In the genomic region with DNA sequence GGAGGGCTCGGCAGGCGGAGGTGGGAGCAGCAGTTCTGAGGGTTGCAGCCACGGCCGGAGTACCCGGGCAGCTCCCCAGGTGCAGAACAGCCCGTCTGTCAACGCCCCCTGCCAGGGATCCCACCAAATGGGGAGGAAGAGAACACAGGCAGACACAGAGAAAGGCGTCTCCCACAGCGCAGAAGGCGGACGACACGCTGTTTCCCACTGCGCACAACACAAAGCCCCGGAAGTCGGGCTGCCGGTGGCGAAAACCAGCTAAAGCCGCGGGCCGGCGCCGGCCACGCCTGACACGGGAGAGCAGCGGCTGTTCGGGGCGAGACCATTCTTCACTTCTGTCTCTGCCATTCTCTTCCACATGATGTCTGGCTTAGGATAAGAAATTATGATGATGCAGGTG, we compare ENCODE assay signal across 11 cellular contexts. TPM values are rescaled to one million over a fixed set of nuclear protein-coding genes. Genes with fewer than 3 reads are reported as not detected.
DNase-seq lines count a peak whose midpoint lies in the region; ATAC-seq, FAIRE-seq and TF ChIP-seq lines count a peak whose summit lies in the region.
"Had no signal": no experiment of that assay in that cellular context is flagged by ENCODE, and none has a peak within 500 bp of the region (broad histone marks: within the 10 kb centered on the region; RNA-seq: fewer than 3 reads in every experiment).

No MANE protein-coding gene starts in this region.

- no peaks in the 10 kb centered on the region for H3K9me3 Mint-ChIP-seq in CD4-positive, alpha-beta T cell
- H3K9me3 Mint-ChIP-seq in activated T-helper 17 cell treated with anti-CD3 and anti-CD28 coated beads, Interleukin-2, amount 50 U/mL, for 72 hours, result no peaks in the 10 kb centered on the region
- H3K9me3 Mint-ChIP-seq in naive thymus-derived CD8-positive, alpha-beta T cell, result no peaks in the 10 kb centered on the region

- H3K4me3 ChIP-seq in coronary artery, result no peak overlapping the region
- H3K4me3 ChIP-seq: right atrium auricular region had no signal

- peaks cover 50% of the 10 kb centered on the region for H3K36me3 Mint-ChIP-seq in CD4-positive, alpha-beta T cell (ENCODE audit: low read depth)
- peaks cover 66% of the 10 kb centered on the region for H3K36me3 Mint-ChIP-seq in activated T-helper 17 cell treated with anti-CD3 and anti-CD28 coated beads, Interleukin-2, amount 50 U/mL, for 72 hours (ENCODE audit: low read depth)
- H3K36me3 Mint-ChIP-seq in naive thymus-derived CD8-positive, alpha-beta T cell, result peaks cover 0 to 35% (median 6%) of the 10 kb centered on the region in 3 donors

- no peak for TF ChIP-seq POLR2A in GM12892 (IDR thresholded peaks at IDR 0.05; ENCODE audit: low read depth, low read length)

- FAIRE-seq in GM12892 (lab: Jason Lieb, UNC), result peak; percentile 60
- FAIRE-seq: RCC 7860 had no signal

- peak overlapping the region; percentile 74 for H3K27ac Mint-ChIP-seq in CD4-positive, alpha-beta T cell
- H3K27ac Mint-ChIP-seq in activated T-helper 17 cell treated with anti-CD3 and anti-CD28 coated beads, Interleukin-2, amount 50 U/mL, for 72 hours, result peak overlapping the region; percentile 83
- peak overlapping the region; percentile 3 to 86 (median 75) for H3K27ac Mint-ChIP-seq in naive thymus-derived CD8-positive, alpha-beta T cell

- no peak for ATAC-seq in CD4-positive, alpha-beta T cell (ENCODE audit: poor library complexity)
- ATAC-seq in activated T-helper 17 cell treated with anti-CD3 and anti-CD28 coated beads, Interleukin-2, amount 50 U/mL, for 72 hours (replicated peaks), result no peak
- no peak for ATAC-seq in naive thymus-derived CD8-positive, alpha-beta T cell

- no peaks in the 10 kb centered on the region for H3K9me3 ChIP-seq in CD4-positive, alpha-beta T cell (ENCODE audit: control insufficient read depth, low read length)
- H3K9me3 ChIP-seq: right atrium auricular region had no signal

- DNase-seq in CD4-positive, alpha-beta T cell, result no peak
- DNase-seq in GM12892 (ENCODE audit: insufficient read length), result no peak
- no peak for DNase-seq in naive thymus-derived CD8-positive, alpha-beta T cell
- no peak for DNase-seq in epidermal melanocyte (ENCODE audit: insufficient read length, low spot score)
- DNase-seq in coronary artery (ENCODE audit: low spot score), result no peak
- DNase-seq in DMS79 treated with DMSO at 0.1 percent for 48 hours (lab: John Stamatoyannopoulos, UW), result no peak
- DNase-seq: NCI-H1436, NCI-H524 had no signal

- peaks cover 32% of the 10 kb centered on the region for H3K4me1 Mint-ChIP-seq in CD4-positive, alpha-beta T cell (ENCODE audit: low read depth)
- H3K4me1 Mint-ChIP-seq in activated T-helper 17 cell treated with anti-CD3 and anti-CD28 coated beads, Interleukin-2, amount 50 U/mL, for 72 hours, result peaks cover 20% of the 10 kb centered on the region
- H3K4me1 Mint-ChIP-seq in naive thymus-derived CD8-positive, alpha-beta T cell, result peaks cover 24 to 52% (median 41%) of the 10 kb centered on the region in 4 donors

- POLR2A ChIA-PET in CD4-positive, alpha-beta T cell (lab: Charles Lee), result interaction anchor here (1.0 to 1.8 kb wide), 4 partner anchors 15 to 45 kb away, joined by 4 to 15 read pairs (median 7); a partner anchor contains a TSS
- POLR2A ChIA-PET in naive thymus-derived CD8-positive, alpha-beta T cell (lab: Charles Lee), result interaction anchor here (1.0 to 3.2 kb wide), 6 partner anchors 15 to 129 kb away, joined by 3 to 16 read pairs (median 4); a partner anchor contains a TSS

- intact Hi-C loops in CD4-positive, alpha-beta T cell (cut with DNase I, micrococcal nuclease), result loop anchor here (1.0 to 5.0 kb wide), 2 partner anchors 50 kb away; no protein-coding TSS in a partner anchor

- H3K27me3 Mint-ChIP-seq in CD4-positive, alpha-beta T cell, result no peaks in the 10 kb centered on the region
- no peaks in the 10 kb centered on the region for H3K27me3 Mint-ChIP-seq in activated T-helper 17 cell treated with anti-CD3 and anti-CD28 coated beads, Interleukin-2, amount 50 U/mL, for 72 hours
- no peaks in the 10 kb centered on the region for H3K27me3 Mint-ChIP-seq in naive thymus-derived CD8-positive, alpha-beta T cell

- H3K4me3 Mint-ChIP-seq in CD4-positive, alpha-beta T cell, result peak overlapping the region; percentile 66
- H3K4me3 Mint-ChIP-seq in activated T-helper 17 cell treated with anti-CD3 and anti-CD28 coated beads, Interleukin-2, amount 50 U/mL, for 72 hours, result peak overlapping the region; percentile 68
- H3K4me3 Mint-ChIP-seq in naive thymus-derived CD8-positive, alpha-beta T cell, result peak overlapping the region; percentile 48 to 77 (median 72)

- H3K27ac ChIP-seq in CD4-positive, alpha-beta T cell (ENCODE audit: low read depth, low read length), result no peak overlapping the region
- H3K27ac ChIP-seq in coronary artery, result no peak overlapping the region
- H3K27ac ChIP-seq: right atrium auricular region had no signal

- TF ChIP-seq CTCF in CD4-positive, alpha-beta T cell (IDR thresholded peaks at IDR 0.05), result no peak
- TF ChIP-seq CTCF in coronary artery (IDR thresholded peaks at IDR 0.05), result no peak

- H3K27me3 ChIP-seq in CD4-positive, alpha-beta T cell (ENCODE audit: control insufficient read depth, insufficient read depth, low read length), result no peaks in the 10 kb centered on the region
- H3K27me3 ChIP-seq: right atrium auricular region had no signal

- CTCF ChIA-PET in CD4-positive, alpha-beta T cell (lab: Charles Lee), result interaction anchor here (1.2 to 1.4 kb wide), 2 partner anchors 50 to 129 kb away, joined by 3 to 6 read pairs; no protein-coding TSS in a partner anchor

RNA-seq across cellular contexts. Expression of a gene that starts 31.6 kb away (rescaled TPM):
- total RNA-seq in CD4-positive, alpha-beta T cell, result 100 to 1,000 TPM; 132 to 148 TPM
- polyA plus RNA-seq in GM12892 (2012; ENCODE audit: missing spikeins), result 45.7 TPM
- 100 to 1,000 TPM; 117 to 173 TPM for total RNA-seq in activated T-helper 17 cell treated with anti-CD3 and anti-CD28 coated beads, Interleukin-2, amount 50 U/mL, for 72 hours
- total RNA-seq in naive thymus-derived CD8-positive, alpha-beta T cell, result 100 to 1,000 TPM; 189 to 193 TPM
- 100 to 1,000 TPM in 1 of 3 donors, 10 to 100 TPM in 2; 51.0 to 104 (median 93.7) TPM for polyA plus RNA-seq in naive thymus-derived CD8-positive, alpha-beta T cell

RNA-seq across cellular contexts. Expression of a gene that starts 45.0 kb away (rescaled TPM):
- 10 to 100 TPM; 12.8 to 15.7 TPM for total RNA-seq in CD4-positive, alpha-beta T cell
- 7.5 TPM for polyA plus RNA-seq in GM12892 (2012; ENCODE audit: missing spikeins)
- total RNA-seq in activated T-helper 17 cell treated with anti-CD3 and anti-CD28 coated beads, Interleukin-2, amount 50 U/mL, for 72 hours, result 10 to 100 TPM; 17.3 to 18.7 TPM
- total RNA-seq in naive thymus-derived CD8-positive, alpha-beta T cell, result 10 to 100 TPM; 16.5 to 16.6 TPM
- 10 to 100 TPM in 1 of 3 donors, 1 to 10 TPM in 2; 8.5 to 45.9 (median 9.5) TPM for polyA plus RNA-seq in naive thymus-derived CD8-positive, alpha-beta T cell
